In genomic region chr1:9824702-9825089, GRCh38 we compare ENCODE assay signal across 8 cellular contexts. TPM values are rescaled to one million over a fixed set of nuclear protein-coding genes. Genes with fewer than 3 reads are reported as not detected.
DNase-seq lines count a peak whose midpoint lies in the region; ATAC-seq and TF ChIP-seq lines count a peak whose summit lies in the region.

No MANE protein-coding gene starts in this region.

- H3K4me1 ChIP-seq in left lung: peaks cover 18 to 40% of the 10 kb centered on the region in 2 donors
- H3K4me1 ChIP-seq in subcutaneous abdominal adipose tissue (ENCODE audit: control insufficient read depth in 5 of 5, insufficient read depth in 5 of 5, low read length in 5 of 5): peaks cover 6 to 37% (median 29%) of the 10 kb centered on the region in 5 donors

- peaks cover 15% of the 10 kb centered on the region for H3K36me3 Mint-ChIP-seq in T-helper 2 cell treated with Interferon-gamma antibody and Interleukin-4, amounts not matched to agents 5 μg/mL and 100 μg/mL, for 36 hours (ENCODE audit: low read depth)

- no peak for DNase-seq in T-helper 2 cell treated with Interferon-gamma antibody and Interleukin-4, amounts not matched to agents 5 μg/mL and 100 μg/mL, for 36 hours (ENCODE audit: low spot score)
- DNase-seq in T-helper 2 cell (no peak), left lung (no peak), GM19238 (ENCODE audit: insufficient read length, low spot score) (no peak), NCI-H146 (lab: John Stamatoyannopoulos, UW) (no peak)

- H3K27me3 Mint-ChIP-seq in T-helper 2 cell treated with Interferon-gamma antibody and Interleukin-4, amounts not matched to agents 5 μg/mL and 100 μg/mL, for 36 hours (ENCODE audit: low read depth): peaks cover 16% of the 10 kb centered on the region

- H3K36me3 ChIP-seq in left lung (no peaks in the 10 kb centered on the region), subcutaneous abdominal adipose tissue (ENCODE audit: control insufficient read depth in 5 of 5, insufficient read depth in 5 of 5, low read length in 5 of 5) (no peaks in the 10 kb centered on the region)

- no peak for ATAC-seq in left lung
- ATAC-seq in GM18861 (IDR thresholded peaks at IDR 0.05; ENCODE audit: unreplicated experiment): no peak

- peaks cover 0 to 14% of the 10 kb centered on the region in 2 donors for H3K27me3 ChIP-seq in left lung
- H3K27me3 ChIP-seq in subcutaneous abdominal adipose tissue (ENCODE audit: control insufficient read depth in 5 of 5, insufficient read depth in 4 of 5, low read length in 5 of 5): no peaks in the 10 kb centered on the region

- no peaks in the 10 kb centered on the region for H3K9me3 Mint-ChIP-seq in T-helper 2 cell treated with Interferon-gamma antibody and Interleukin-4, amounts not matched to agents 5 μg/mL and 100 μg/mL, for 36 hours

- peak overlapping the region in 2 of 5 donors; percentile 35 for H3K9ac ChIP-seq in subcutaneous abdominal adipose tissue (ENCODE audit: low read length in 5 of 5)

- H3K27ac ChIP-seq in angular gyrus (ENCODE audit: low read depth, low read length) (peak overlapping the region; percentile 77), left lung (peak overlapping the region; percentile 34 to 73), subcutaneous abdominal adipose tissue (ENCODE audit: low read depth, low read length) (peak overlapping the region; percentile 46)

- TF ChIP-seq CTCF in left lung (IDR thresholded peaks at IDR 0.05): no peak

- peak overlapping the region in 1 of 2 donors; percentile 77 for H3K4me3 ChIP-seq in left lung
- peak overlapping the region in 4 of 5 donors; percentile 62 to 73 (median 68) for H3K4me3 ChIP-seq in subcutaneous abdominal adipose tissue (ENCODE audit: low read depth in 1 of 5, low read length in 5 of 5)

- H3K4me1 Mint-ChIP-seq in T-helper 2 cell treated with Interferon-gamma antibody and Interleukin-4, amounts not matched to agents 5 μg/mL and 100 μg/mL, for 36 hours (ENCODE audit: low read depth): peaks cover 37% of the 10 kb centered on the region

- peak overlapping the region; percentile 69 for H3K4me3 Mint-ChIP-seq in T-helper 2 cell treated with Interferon-gamma antibody and Interleukin-4, amounts not matched to agents 5 μg/mL and 100 μg/mL, for 36 hours

- peak overlapping the region; percentile 21 for H3K27ac Mint-ChIP-seq in T-helper 2 cell treated with Interferon-gamma antibody and Interleukin-4, amounts not matched to agents 5 μg/mL and 100 μg/mL, for 36 hours

- H3K9me3 ChIP-seq in left lung: no peaks in the 10 kb centered on the region
- H3K9me3 ChIP-seq in subcutaneous abdominal adipose tissue (ENCODE audit: control insufficient read depth in 5 of 5, low read length in 5 of 5): no peaks in the 10 kb centered on the region

- intact Hi-C loops in left lung (cut with DNase I): no loop called here

RNA-seq across cellular contexts. Expression of gene CLSTN1, which starts 0.9 kb away (rescaled TPM):
- total RNA-seq in left lung: 100 to 1,000 TPM in 1 of 2 donors, 10 to 100 TPM in 1; 73.1 to 106 TPM
